In the genomic region with DNA sequence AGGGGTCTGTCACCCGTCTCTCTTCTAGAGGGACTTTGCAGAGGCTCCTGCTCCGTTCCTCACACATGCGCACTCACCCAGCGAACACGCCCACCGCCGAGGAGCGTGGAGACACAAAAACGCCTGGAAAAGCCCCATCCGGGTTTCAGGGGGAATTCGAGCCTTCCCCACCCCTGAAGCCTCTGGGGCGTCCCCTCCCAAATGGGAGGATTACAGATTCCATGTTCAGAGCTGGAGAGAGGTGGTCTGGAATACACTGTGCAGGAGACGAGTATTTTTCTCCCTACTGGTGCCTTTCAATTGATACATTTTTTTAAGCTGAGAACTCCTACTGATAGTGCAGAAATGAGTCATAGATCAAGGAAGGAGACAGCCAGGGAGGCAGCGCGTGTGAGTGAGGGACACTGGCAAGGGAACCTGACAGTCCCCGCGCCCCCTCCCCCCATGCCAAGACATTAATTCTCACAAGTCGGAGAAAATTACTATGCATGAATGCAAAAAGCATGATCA, we compare ENCODE assay signal across 11 cellular contexts. TPM values are rescaled to one million over a fixed set of nuclear protein-coding genes. Genes with fewer than 3 reads are reported as not detected.
A peak's percentile ranks its signal among the peaks of the same experiment; 100 is the strongest.
DNase-seq lines count a peak whose midpoint lies in the region; ATAC-seq, FAIRE-seq and TF ChIP-seq lines count a peak whose summit lies in the region.
"Had no signal": no experiment of that assay in that cellular context is flagged by ENCODE, and none has a peak within 500 bp of the region (broad histone marks: within the 10 kb centered on the region; RNA-seq: fewer than 3 reads in every experiment).

No MANE protein-coding gene starts in this region.

- H3K4me2 ChIP-seq in HCT116 (ENCODE audit: low read length) (peak overlapping the region; percentile 79), H1 (ENCODE audit: insufficient read depth in 1 of 2, low read depth in 2 of 2, low read length in 2 of 2) (peak overlapping the region; percentile 84 to 89)

- no peaks in the 10 kb centered on the region for H3K36me3 ChIP-seq in HCT116 (ENCODE audit: control insufficient read depth in 1 of 2, insufficient read depth in 2 of 2, low read length in 2 of 2)
- H3K36me3 ChIP-seq in H1 (ENCODE audit: control insufficient read depth in 2 of 4, insufficient read depth in 4 of 4, low read length in 3 of 4) = no peaks in the 10 kb centered on the region
- H3K36me3 ChIP-seq in thyroid gland = no peaks in the 10 kb centered on the region

- no peak for TF ChIP-seq POLR2A in HCT116 (IDR thresholded peaks at IDR 0.05; ENCODE audit: borderline replicate concordance, extremely low read depth, insufficient read depth, insufficient read length)
- TF ChIP-seq POLR2A in H1 (IDR thresholded peaks at IDR 0.05; ENCODE audit: control extremely low read depth in 1 of 2, low read depth in 2 of 2, low read length in 2 of 2) = no peak
- TF ChIP-seq POLR2A in thyroid gland (IDR thresholded peaks at IDR 0.05) = no peak
- no peak for TF ChIP-seq POLR2A in H54 (IDR thresholded peaks at IDR 0.05; ENCODE audit: low read depth, low read length)

- CTCF ChIA-PET in HCT116 (lab: Charles Lee) = interaction anchor here (1.1 kb wide), 1 partner anchor 31 kb away, joined by 3 read pairs; no protein-coding TSS in a partner anchor
- CTCF ChIA-PET in H1 (lab: Charles Lee; ENCODE audit: partially characterized antibody) = interaction anchor here (0.7 to 7.5 kb wide), 5 partner anchors 27 to 1599 kb away, joined by 3 to 45 read pairs (median 3); a partner anchor contains a TSS

- H3K27me3 ChIP-seq in HCT116 (ENCODE audit: insufficient read depth, low read length) = no peaks in the 10 kb centered on the region
- H3K27me3 ChIP-seq in H1 (replicated peaks in 1 of 4; ENCODE audit: control insufficient read depth in 3 of 4, extremely low read depth in 1 of 4, insufficient read depth in 3 of 4, low read length in 3 of 4) = no peaks in the 10 kb centered on the region
- H3K27me3 ChIP-seq in thyroid gland = no peaks in the 10 kb centered on the region

- peaks cover 5% of the 10 kb centered on the region; the same call in 1 of the 2 replicates for H3K23me2 ChIP-seq in H1 (ENCODE audit: low read depth, low read length)

- no peak for TF ChIP-seq EP300 in H1 (IDR thresholded peaks at IDR 0.05; ENCODE audit: borderline replicate concordance in 1 of 2, low read depth in 2 of 2, low read length in 2 of 2)

- TF ChIP-seq RAD21 in HCT116 (IDR thresholded peaks at IDR 0.05; ENCODE audit: low read depth) (no peak), H1 (IDR thresholded peaks at IDR 0.05 in 1 of 2, conservative IDR thresholded peaks at IDR 0.05 in 1 of 2; ENCODE audit: low read depth in 2 of 2, low read length in 2 of 2) (no peak)

- H3K4me3 ChIP-seq in HCT116 (replicated peaks in 1 of 2; ENCODE audit: low read depth in 1 of 2, low read length in 2 of 2) = peak overlapping the region; percentile 22 to 49
- H3K4me3 ChIP-seq in H1 (ENCODE audit: extremely low read depth in 1 of 4, insufficient read depth in 2 of 4, low read depth in 3 of 4, low read length in 4 of 4) = peak overlapping the region; percentile 44 to 64 (median 51)
- no peak overlapping the region for H3K4me3 ChIP-seq in thyroid gland (replicated peaks in 1 of 3)

- no peak overlapping the region for H2BK12ac ChIP-seq in H1 (ENCODE audit: low read depth, low read length)

- H3K9ac ChIP-seq in HCT116 (ENCODE audit: low read length) (peak overlapping the region; percentile 44; the same call in 1 of the 2 replicates), H1 (replicated peaks in 1 of 4; ENCODE audit: extremely low read depth in 1 of 4, low read depth in 3 of 4, low read length in 3 of 4) (no peak overlapping the region; a peak in 1 of 7 replicates)

- H3K9me3 ChIP-seq in HCT116 (ENCODE audit: control insufficient read depth in 1 of 2, insufficient read depth in 1 of 2, low read depth in 1 of 2, low read length in 2 of 2) (no peaks in the 10 kb centered on the region), H1 (ENCODE audit: insufficient read depth in 2 of 2, low read depth in 1 of 2, low read length in 1 of 2) (no peaks in the 10 kb centered on the region), thyroid gland (no peaks in the 10 kb centered on the region)

- no peak overlapping the region for H4K5ac ChIP-seq in H1 (ENCODE audit: insufficient read length, low read depth, low read length)

- H2BK20ac ChIP-seq in H1 (ENCODE audit: low read length) = no peak overlapping the region

- POLR2A ChIA-PET in HCT116 (lab: Charles Lee) (no interaction called here), H1 (lab: Charles Lee; ENCODE audit: partially characterized antibody) (interaction anchor here (4.4 kb wide), 1 partner anchor 11 kb away, joined by 28 read pairs; no protein-coding TSS in a partner anchor)

- H2BK5ac ChIP-seq in H1 (ENCODE audit: low read depth, low read length) = peak overlapping the region; percentile 78; the same call in 1 of the 2 replicates

- H2AK5ac ChIP-seq in H1 (ENCODE audit: low read depth, low read length) = no peak overlapping the region

- H4K20me1 ChIP-seq in HCT116 (ENCODE audit: insufficient read depth) (no peaks in the 10 kb centered on the region), H1 (replicated peaks in 1 of 2; ENCODE audit: control insufficient read depth in 1 of 2, insufficient read depth in 2 of 2, low read length in 2 of 2) (no peaks in the 10 kb centered on the region)

- DNase-seq in HCT116 (ENCODE audit: low read depth, low spot score) (peak; percentile 27), H1 (ENCODE audit: low read depth in 1 of 2, low spot score in 2 of 2) (peak in 1 of 2 experiments; percentile 79), thyroid gland (no peak), NCI-H510A treated with DMSO at 0.1 percent for 48 hours (lab: John Stamatoyannopoulos, UW) (no peak), H54 (ENCODE audit: insufficient read length, low spot score) (no peak)
- peak; percentile 81 for DNase-seq in activated CD8-positive, alpha-beta memory T cell treated with anti-CD3 and anti-CD28 coated beads, Interleukin-2, amount 50 U/mL, for 48 hours
- peak; percentile 69 to 81 for DNase-seq in stimulated activated CD4-positive, alpha-beta T cell treated with anti-CD3 and anti-CD28 coated beads, Interleukin-1b, Interleukin-23, amount 100 ng/mL, for 4 hours (ENCODE audit: low read depth in 2 of 2)
- DNase-seq: DND-41, mammary epithelial cell, SHP77 had no signal

- H3K56ac ChIP-seq in H1 (replicated peaks; ENCODE audit: insufficient read length, low read depth, low read length) = no peak overlapping the region

- no peak overlapping the region for H4K91ac ChIP-seq in H1 (replicated peaks; ENCODE audit: insufficient read length, low read length)

- no peak overlapping the region for H2BK120ac ChIP-seq in H1 (replicated peaks; ENCODE audit: low read depth, low read length)

- TF ChIP-seq CTCF in HCT116 (IDR thresholded peaks at IDR 0.05 in 2 of 3, conservative IDR thresholded peaks at IDR 0.05 in 1 of 3; ENCODE audit: borderline replicate concordance in 1 of 3, insufficient read depth in 1 of 3, low read depth in 2 of 3, low read length in 2 of 3) (no peak), H1 (IDR thresholded peaks at IDR 0.05; ENCODE audit: control extremely low read depth in 1 of 3, insufficient read depth in 1 of 3, low read depth in 1 of 3, low read length in 3 of 3) (no peak), thyroid gland (IDR thresholded peaks at IDR 0.05) (no peak)

- no peak overlapping the region for H2BK15ac ChIP-seq in H1 (ENCODE audit: low read length)

- peak overlapping the region; percentile 78 for H3K18ac ChIP-seq in H1 (ENCODE audit: extremely low read depth, low read length)

- H3K23ac ChIP-seq in H1 (ENCODE audit: insufficient read length) = no peak overlapping the region

- RAD21 ChIA-PET in HCT116 (lab: Charles Lee; ENCODE audit: low non-redundant PET in 1 of 2, low total read pairs in 2 of 2, uncharacterized antibody in 2 of 2, unreplicated experiment in 2 of 2) = no interaction called here

- 3% methylated on average over 18 of the region's 18 CpGs; no CpG with 5 or more reads in 1 of the 2 experiments for WGBS in H1 (ENCODE audit: extremely low coverage in 1 of 2, insufficient coverage in 1 of 2, insufficient read length in 1 of 2, insufficient replicate concordance in 2 of 2, low coverage in 1 of 2, low lambda C conversion rate in 2 of 2, missing lambda C conversion rate in 1 of 2), 2 experiments
- WGBS in thyroid gland, 2 donors = 19 to 24% methylated on average over 18 of the region's 18 CpGs

- intact Hi-C loops in HCT116 (cut with micrococcal nuclease) (no loop called here), thyroid gland (cut with DNase I) (loop anchor here (10.0 kb wide), 1 partner anchor 330 kb away; no protein-coding TSS in a partner anchor)

- H3K4me1 ChIP-seq in HCT116 (ENCODE audit: control insufficient read depth in 1 of 2, insufficient read depth in 2 of 2, low read length in 2 of 2) (peaks cover 22 to 59% of the 10 kb centered on the region in 2 experiments; a peak in 3 of 4 replicates), H1 (replicated peaks in 1 of 4; ENCODE audit: control insufficient read depth in 3 of 4, insufficient read depth in 4 of 4, low read length in 3 of 4) (peaks cover 11 to 24% (median 16%) of the 10 kb centered on the region in 4 experiments), thyroid gland (peaks cover 13 to 21% of the 10 kb centered on the region in 2 donors)

- no peak for FAIRE-seq in H1 (lab: Jason Lieb, UNC)
- no peak for FAIRE-seq in H54 (lab: Jason Lieb, UNC)

- H3K79me2 ChIP-seq in HCT116 (ENCODE audit: insufficient read depth, low read length) = no peaks in the 10 kb centered on the region
- peaks cover 0 to 39% of the 10 kb centered on the region in 2 experiments; a peak in 2 of 4 replicates for H3K79me2 ChIP-seq in H1 (ENCODE audit: control insufficient read depth in 1 of 2, insufficient read depth in 2 of 2, low read length in 2 of 2)

- no TSS peak for BruUV-seq in HCT116 (replicated peaks; lab: Mats Ljungman, UMichigan)

- no peaks in the 10 kb centered on the region for H3K9me2 ChIP-seq in HCT116 (ENCODE audit: insufficient read depth)

- H3K27ac ChIP-seq in HCT116 (ENCODE audit: low read depth, low read length) = peak overlapping the region; percentile 18
- no peak overlapping the region for H3K27ac ChIP-seq in H1 (ENCODE audit: low read depth, low read length)
- H3K27ac ChIP-seq in thyroid gland = no peak overlapping the region

- H3K4ac ChIP-seq in H1 (replicated peaks; ENCODE audit: insufficient read length, low read depth, low read length) = no peak overlapping the region

- peaks cover 4% of the 10 kb centered on the region; the same call in 1 of the 2 replicates for H3K79me1 ChIP-seq in H1 (ENCODE audit: low read depth, low read length)

- no peak overlapping the region for H4K8ac ChIP-seq in H1 (ENCODE audit: extremely low read depth, insufficient read depth, low read length)

- H3K14ac ChIP-seq in H1 (ENCODE audit: insufficient read length) = no peak overlapping the region

- ATAC-seq in HCT116 (peak; percentile 59), HG02678 (IDR thresholded peaks at IDR 0.05; ENCODE audit: unreplicated experiment) (no peak)

- H2AFZ ChIP-seq in HCT116 (ENCODE audit: low read depth, low read length, poor library complexity, severe bottlenecking) (peak overlapping the region; percentile 63), H1 (ENCODE audit: low read length) (no peak overlapping the region)

RNA-seq across cellular contexts. Expression of a gene that starts 37.0 kb away (rescaled TPM):
- total RNA-seq in HCT116 (2021; ENCODE audit: unreplicated experiment) (1.1 TPM), thyroid gland (1 to 10 TPM in 3 of 4 donors, under 1 TPM in 1; 0.81 to 4.3 (median 2.3) TPM)
- polyA plus RNA-seq in HCT116 (2012) = 0.11 and 0.23 TPM in 2 replicates
- 5.9 TPM in 2 replicates for total RNA-seq in H1 (2021; fragmentation: NEBNext Ultra II Directional; extraction: Animal tissue kit (Norgen Biotek cat#: 25700))
- 0.63 and 0.80 TPM in 2 replicates for polyA plus RNA-seq in H1 (2011; rRNA removed)
- 0.85 TPM for polyA plus RNA-seq in H1 (2011; cell fraction: cytosol; rRNA removed)
- polyA plus RNA-seq in H1 (2011; cell fraction: nucleus; rRNA removed) = 1.5 TPM
- polyA plus RNA-seq in H1 (2012, experiment 1 of 2) = 1.1 to 2.2 TPM (median 1.2 TPM) in 4 replicates
- polyA plus RNA-seq in H1 (2012, experiment 2 of 2) = 0.22 TPM
- polyA plus RNA-seq in H1 (2013, experiment 1 of 2) = 2.1 TPM
- polyA plus RNA-seq in H1 (2013, experiment 2 of 2) = 2.1 TPM
- 1.7 and 1.9 TPM in 2 replicates for polyA minus RNA-seq in H1 (2011; rRNA and poly(A)+ RNA removed)
- polyA minus RNA-seq in H1 (2011; cell fraction: cytosol; rRNA and poly(A)+ RNA removed) = 3.2 TPM
- 4.1 TPM for polyA minus RNA-seq in H1 (2011; cell fraction: nucleus; rRNA and poly(A)+ RNA removed)

Comparison
In these comparisons a context has a peak if more than half of its experiments do, and no peak if none do; other contexts are left out.
1. DNase-seq: peak in HCT116 (single experiment), activated CD8-positive, alpha-beta memory T cell treated with anti-CD3 and anti-CD28 coated beads, Interleukin-2, amount 50 U/mL, for 48 hours (single experiment) and stimulated activated CD4-positive, alpha-beta T cell treated with anti-CD3 and anti-CD28 coated beads, Interleukin-1b, Interleukin-23, amount 100 ng/mL, for 4 hours (2 of 2); none in thyroid gland (0 of 2), NCI-H510A treated with DMSO at 0.1 percent for 48 hours (single experiment) and H54 (single experiment).
2. H3K4me3 ChIP-seq: peak in HCT116 (2 of 2) and H1 (4 of 4); none in thyroid gland (0 of 3).